In genomic region chr10:122373713-122374112, GRCh38 we compare ENCODE assay signal across 8 cellular contexts. TPM values are rescaled to one million over a fixed set of nuclear protein-coding genes. Genes with fewer than 3 reads are reported as not detected.
DNase-seq lines count a peak whose midpoint lies in the region; ATAC-seq, FAIRE-seq and TF ChIP-seq lines count a peak whose summit lies in the region.

No MANE protein-coding gene starts in this region.

- peak overlapping the region; percentile 94 for H2AFZ ChIP-seq in IMR-90 (replicated peaks; ENCODE audit: low read length, poor library complexity)
- no peak overlapping the region for H2AFZ ChIP-seq in HepG2 (ENCODE audit: low read length)

- dilution Hi-C loops in IMR-90 (cut with HindIII; ENCODE audit: low sequenced_read_pairs, unreplicated experiment): no loop called here

- H3K4me3 ChIP-seq in IMR-90 (ENCODE audit: insufficient read depth, low read depth, low read length) (peak overlapping the region; percentile 58), breast epithelium (peak overlapping the region; percentile 84 to 99 (median 92)), HepG2 (replicated peaks in 1 of 3; ENCODE audit: insufficient read depth in 1 of 3, low read depth in 2 of 3, low read length in 3 of 3) (peak overlapping the region; percentile 51 to 82 (median 74)), tibial artery (peak overlapping the region; percentile 95 to 99)

- intact Hi-C loops in IMR-90 (cut with micrococcal nuclease) (loop anchor here (5.0 kb wide), 1 partner anchor 71 kb away; no protein-coding TSS in a partner anchor), breast epithelium (cut with DNase I; ENCODE audit: low total_unique reads) (no loop called here), HepG2 (cut with micrococcal nuclease; ENCODE audit: unreplicated experiment) (loop anchor here (1.0 to 2.0 kb wide), 4 partner anchors 20 to 75 kb away; no protein-coding TSS in a partner anchor), tibial artery (cut with DNase I; ENCODE audit: low total_unique reads) (loop anchor here (10.0 kb wide), 2 partner anchors 61 to 239 kb away; no protein-coding TSS in a partner anchor)

- H3K27ac ChIP-seq in IMR-90 (ENCODE audit: insufficient read depth, low read length) (peak overlapping the region; percentile 18), breast epithelium (peak overlapping the region; percentile 85 to 97), HepG2 (ENCODE audit: extremely low read length, insufficient read depth, low read length) (peak overlapping the region; percentile 60), tibial artery (peak overlapping the region; percentile 94 to 98)

- peak overlapping the region; percentile 57 to 83 for H4K8ac ChIP-seq in IMR-90 (ENCODE audit: low read depth in 2 of 2, low read length in 2 of 2)

- TF ChIP-seq EP300 in HepG2 (IDR thresholded peaks at IDR 0.05; ENCODE audit: low read depth in 2 of 2, low read length in 2 of 2): no peak; a peak in 1 of 4 replicates
- no peak for TF ChIP-seq EP300 in HepG2 (CRISPR knock-in tag; IDR thresholded peaks at IDR 0.05; ENCODE audit: borderline replicate concordance)

- BruUV-seq in IMR-90 (replicated peaks; lab: Mats Ljungman, UMichigan): no TSS peak
- TSS peak; percentile 89 for BruUV-seq in HepG2 (replicated peaks; lab: Mats Ljungman, UMichigan)

- 0 out of 2 replicates have a peak, but pooled peaks cover 3% of the 10 kb centered on the region for H3K9me1 ChIP-seq in IMR-90 (ENCODE audit: insufficient read depth, low read length)

- H4K91ac ChIP-seq in IMR-90 (ENCODE audit: insufficient read depth, low read depth, low read length): peak overlapping the region; percentile 68

- H4K20me1 ChIP-seq in IMR-90 (ENCODE audit: insufficient read depth, low read length) (no peaks in the 10 kb centered on the region), HepG2 (ENCODE audit: insufficient read depth, low read length) (0 out of 2 replicates have a peak, but pooled peaks cover 5% of the 10 kb centered on the region)

- peak overlapping the region; percentile 80 for H3K23ac ChIP-seq in IMR-90 (ENCODE audit: low read depth, low read length)

- no peak overlapping the region for H2BK15ac ChIP-seq in IMR-90 (ENCODE audit: low read depth, low read length)

- ATAC-seq in IMR-90 (ENCODE audit: low read depth) (peak; percentile 1), HepG2 (peak; percentile 27), HG02642 (IDR thresholded peaks at IDR 0.05; ENCODE audit: poor library complexity, unreplicated experiment) (no peak)

- WGBS in IMR-90 (ENCODE audit: extremely low coverage in 2 of 2, insufficient read length in 1 of 2), 2 experiments: 0% methylated on average over 9 of the region's 12 CpGs; no CpG with 5 or more reads in 1 of the 2 experiments
- WGBS in HepG2 (ENCODE audit: low lambda C conversion rate): 2% methylated on average over 12 of the region's 12 CpGs

- H2AK9ac ChIP-seq in IMR-90 (replicated peaks; ENCODE audit: low read depth, low read length, poor library complexity): no peak overlapping the region

- H3K36me3 ChIP-seq in IMR-90 (ENCODE audit: control insufficient read depth, insufficient read depth, low read length) (no peaks in the 10 kb centered on the region), breast epithelium (no peaks in the 10 kb centered on the region), HepG2 (replicated peaks in 1 of 2; ENCODE audit: control insufficient read depth in 1 of 2, insufficient read depth in 2 of 2, low read length in 2 of 2) (no peaks in the 10 kb centered on the region), tibial artery (no peaks in the 10 kb centered on the region)

- FAIRE-seq in HepG2 (lab: Jason Lieb, UNC): no peak

- H3K18ac ChIP-seq in IMR-90 (ENCODE audit: low read depth, low read length): no peak overlapping the region

- TF ChIP-seq CTCF in IMR-90 (conservative IDR thresholded peaks at IDR 0.05; ENCODE audit: low read depth, low read length): no peak
- TF ChIP-seq CTCF in breast epithelium (IDR thresholded peaks at IDR 0.05): no peak
- no peak for TF ChIP-seq CTCF in HepG2 (CRISPR knock-in tag; IDR thresholded peaks at IDR 0.05)
- no peak for TF ChIP-seq CTCF in tibial artery (IDR thresholded peaks at IDR 0.05)

- no peak for TF ChIP-seq RAD21 in IMR-90 (IDR thresholded peaks at IDR 0.05; ENCODE audit: low read length)
- TF ChIP-seq RAD21 in HepG2 (CRISPR knock-in tag; IDR thresholded peaks at IDR 0.05): no peak

- 0 out of 4 replicates have a peak, but pooled peaks cover 0 to 11% of the 10 kb centered on the region in 2 experiments for H3K79me1 ChIP-seq in IMR-90 (ENCODE audit: low read depth in 1 of 2, low read length in 2 of 2)

- H3K4me1 ChIP-seq in IMR-90 (ENCODE audit: control insufficient read depth, insufficient read depth, low read length) (no peaks in the 10 kb centered on the region), breast epithelium (no peaks in the 10 kb centered on the region), HepG2 (ENCODE audit: insufficient read depth, low read length) (peaks cover 54% of the 10 kb centered on the region), tibial artery (peaks cover 0 to 42% (median 9%) of the 10 kb centered on the region in 4 donors)

- H3K9me3 ChIP-seq in IMR-90 (ENCODE audit: control insufficient read depth, insufficient read depth, low read length) (no peaks in the 10 kb centered on the region), breast epithelium (no peaks in the 10 kb centered on the region), HepG2 (ENCODE audit: low read length) (no peaks in the 10 kb centered on the region), tibial artery (no peaks in the 10 kb centered on the region)

- TF ChIP-seq POLR2A in IMR-90 (IDR thresholded peaks at IDR 0.05; ENCODE audit: low read depth, low read length) (no peak), breast epithelium (IDR thresholded peaks at IDR 0.05) (no peak), HepG2 (IDR thresholded peaks at IDR 0.05; ENCODE audit: insufficient read depth in 1 of 2, low read depth in 2 of 2, low read length in 2 of 2) (0 out of 4 replicates have a peak, but pooled peaks of 1 of the 2 experiments have one; percentile 25)

- no peak overlapping the region for H2BK20ac ChIP-seq in IMR-90 (ENCODE audit: low read depth, low read length)

- POLR2A ChIA-PET in IMR-90 (lab: Charles Lee; ENCODE audit: unreplicated experiment): interaction anchor here (0.5 kb wide), 1 partner anchor 56 kb away, joined by 3 read pairs; no protein-coding TSS in a partner anchor
- POLR2A ChIA-PET in HepG2 (lab: Yijun Ruan, JAX): interaction anchor here (1.2 to 4.0 kb wide), 13 partner anchors 13 to 103 kb away, joined by 3 to 53 read pairs (median 10); partner anchors contain the start of gene BTBD16

- H2BK120ac ChIP-seq in IMR-90 (ENCODE audit: low read depth, low read length): peak overlapping the region; percentile 50

- H4K5ac ChIP-seq in IMR-90 (ENCODE audit: low read depth, low read length): no peak overlapping the region

- peak overlapping the region; percentile 82 for H3K56ac ChIP-seq in IMR-90 (ENCODE audit: extremely low read depth, insufficient read depth, low read length)

- no peak overlapping the region for H2AK5ac ChIP-seq in IMR-90 (ENCODE audit: low read depth, low read length)

- H3K4ac ChIP-seq in IMR-90 (ENCODE audit: low read depth, low read length): peak overlapping the region; percentile 17

- H3K14ac ChIP-seq in IMR-90 (replicated peaks; ENCODE audit: low read depth, low read length): peak overlapping the region; percentile 75; the same call in 1 of the 2 replicates

- CTCF ChIA-PET in IMR-90 (lab: Yijun Ruan, JAX): interaction anchor here (0.6 kb wide), 1 partner anchor 93 kb away, joined by 3 read pairs; no protein-coding TSS in a partner anchor
- CTCF ChIA-PET in HepG2 (lab: Yijun Ruan, JAX; ENCODE audit: low intra/inter-chr PET ratio, low total read pairs): no interaction called here

- peak overlapping the region; percentile 17 for H2BK5ac ChIP-seq in IMR-90 (ENCODE audit: low read depth, low read length, poor library complexity, severe bottlenecking)

- H3K9ac ChIP-seq in IMR-90 (ENCODE audit: low read depth, low read length) (peak overlapping the region; percentile 50), HepG2 (ENCODE audit: insufficient read depth, low read depth, low read length) (peak overlapping the region; percentile 68)

- H3K4me2 ChIP-seq in IMR-90 (ENCODE audit: low read depth, low read length) (peak overlapping the region; percentile 72), HepG2 (ENCODE audit: low read depth, low read length) (peak overlapping the region; percentile 93)

- DNase-seq in AG08395 (ENCODE audit: low spot score): peak; percentile 17
- DNase-seq in IMR-90: peak; percentile 4
- no peak for DNase-seq in breast epithelium (ENCODE audit: low spot score in 2 of 2)
- peak; percentile 50 for DNase-seq in HepG2 (ENCODE audit: low spot score)
- no peak for DNase-seq in tibial artery
- no peak for DNase-seq in H4 (ENCODE audit: low spot score)
- no peak for DNase-seq in stimulated activated CD4-positive, alpha-beta T cell treated with anti-CD3 and anti-CD28 coated beads, Interleukin-2, amount 100 ng/mL, for 48 hours

- H3K79me2 ChIP-seq in HepG2 (ENCODE audit: insufficient read depth, low read length): peaks cover 38% of the 10 kb centered on the region

- H3K27me3 ChIP-seq in IMR-90 (ENCODE audit: control insufficient read depth, insufficient read depth, low read length) (peaks cover 4% of the 10 kb centered on the region; the same call in 1 of the 2 replicates), breast epithelium (no peaks in the 10 kb centered on the region), HepG2 (ENCODE audit: control insufficient read depth in 1 of 2, insufficient read depth in 2 of 2, low read length in 2 of 2) (peaks cover 0 to 6% of the 10 kb centered on the region in 2 experiments; a peak in 1 of 5 replicates), tibial artery (no peaks in the 10 kb centered on the region)

- in situ Hi-C loops in IMR-90 (cut with MboI; ENCODE audit: low sequenced_read_pairs) (no loop called here), HepG2 (cut with HindIII; ENCODE audit: extremely low pct_ligation_motif_present, low pct_unique_long_range_greater_than_20kb) (no loop called here)

RNA-seq across cellular contexts. Expression of gene PLEKHA1, which starts 0.8 kb away (rescaled TPM):
- total RNA-seq in IMR-90 (2012; rRNA removed): 7.2 and 12.5 TPM in 2 replicates
- 7.4 and 9.5 TPM in 2 replicates for polyA plus RNA-seq in IMR-90 (2012; rRNA removed)
- polyA plus RNA-seq in IMR-90 (2012; cell fraction: cytosol; rRNA removed): 3.2 and 4.0 TPM in 2 replicates
- polyA plus RNA-seq in IMR-90 (2012; cell fraction: nucleus; rRNA removed; ENCODE audit: low replicate concordance): 4.6 and 13.8 TPM in 2 replicates
- 10 to 100 TPM; 24.2 to 38.9 (median 26.2) TPM for total RNA-seq in breast epithelium
- 30.8 and 32.2 TPM in 2 replicates for total RNA-seq in HepG2 (2016; rRNA removed; fragmentation: Illumina TruSeq; extraction: Trizol)
- 30.5 and 35.2 TPM in 2 replicates for total RNA-seq in HepG2 (2016; cell fraction: cytosol; rRNA removed; fragmentation: Illumina TruSeq; extraction: Trizol; ENCODE audit: low read depth)
- 31.2 and 31.8 TPM in 2 replicates for total RNA-seq in HepG2 (2016; cell fraction: insoluble cytoplasmic fraction; rRNA removed; fragmentation: Illumina TruSeq; extraction: Trizol)
- total RNA-seq in HepG2 (2016; cell fraction: membrane; rRNA removed; fragmentation: Illumina TruSeq; extraction: Trizol): 30.6 and 31.8 TPM in 2 replicates
- 49.0 and 52.5 TPM in 2 replicates for total RNA-seq in HepG2 (2016; cell fraction: nucleus; rRNA removed; fragmentation: Illumina TruSeq; extraction: Trizol)
- 48.6 and 53.3 TPM in 2 replicates for polyA plus RNA-seq in HepG2 (2011; rRNA removed)
- polyA plus RNA-seq in HepG2 (2011; cell fraction: cytosol; rRNA removed): 22.6 and 33.2 TPM in 2 replicates
- 69.6 and 81.2 TPM in 2 replicates for polyA plus RNA-seq in HepG2 (2011; cell fraction: nucleus; rRNA removed)
- 47.9 and 50.2 TPM in 2 replicates for polyA plus RNA-seq in HepG2 (2012)
- polyA plus RNA-seq in HepG2 (2016; cell fraction: cytosol; fragmentation: Illumina TruSeq; extraction: Trizol; ENCODE audit: low read depth): 2.8 and 3.5 TPM in 2 replicates
- 26.3 and 29.3 TPM in 2 replicates for polyA plus RNA-seq in HepG2 (2016; cell fraction: insoluble cytoplasmic fraction; fragmentation: Illumina TruSeq; extraction: Trizol; ENCODE audit: low read depth)
- polyA plus RNA-seq in HepG2 (2016; cell fraction: membrane; fragmentation: Illumina TruSeq; extraction: Trizol; ENCODE audit: low read depth): 8.7 and 10.2 TPM in 2 replicates
- polyA plus RNA-seq in HepG2 (2016; cell fraction: nucleus; fragmentation: Illumina TruSeq; extraction: Trizol; ENCODE audit: insufficient read depth, low read depth): 65.7 and 69.7 TPM in 2 replicates
- polyA minus RNA-seq in HepG2 (2011; rRNA and poly(A)+ RNA removed; ENCODE audit: low replicate concordance): 15.3 and 18.9 TPM in 2 replicates
- 28.0 and 35.3 TPM in 2 replicates for polyA minus RNA-seq in HepG2 (2011; cell fraction: cytosol; rRNA and poly(A)+ RNA removed)
- polyA minus RNA-seq in HepG2 (2011; cell fraction: nucleus; rRNA and poly(A)+ RNA removed): 157 and 207 TPM in 2 replicates
- 8.1 and 15.8 TPM in 2 replicates for total RNA-seq in H4 (2014; rRNA removed; shearing (Covaris generic))

Comparison
In these comparisons a context has a peak if more than half of its experiments do, and no peak if none do; other contexts are left out.
1. DNase-seq: peak in AG08395 (single experiment), IMR-90 (single experiment) and HepG2 (single experiment); none in breast epithelium (0 of 2), tibial artery (0 of 2), H4 (single experiment) and stimulated activated CD4-positive, alpha-beta T cell treated with anti-CD3 and anti-CD28 coated beads, Interleukin-2, amount 100 ng/mL, for 48 hours (0 of 2).
2. H3K27ac ChIP-seq: peak in every context shown above with its lines; median percentile 96 in tibial artery; 91 in breast epithelium; 60 in HepG2; 18 in IMR-90.
3. Peak in every context shown above with its lines, with median percentiles within 50 percentile points of each other: H3K4me3 ChIP-seq.